8 cellular contexts compared by ENCODE assay signal in genomic region chrX:1658083-1658463, GRCh38. TPM values are rescaled to one million over a fixed set of nuclear protein-coding genes. Genes with fewer than 3 reads are reported as not detected.
DNase-seq lines count a peak whose midpoint lies in the region.

No MANE protein-coding gene starts in this region.

- DNase-seq in activated naive CD4-positive, alpha-beta T cell treated with Interleukin-2 at 50 U/mL for 16 hours = peak; percentile 4
- no peak for DNase-seq in activated naive CD4-positive, alpha-beta T cell treated with anti-CD3 and anti-CD28 coated beads, Interleukin-2, amount 50 U/mL, for 16 hours
- DNase-seq in NCI-H1694 (lab: John Stamatoyannopoulos, UW) = peak; percentile 28
- no peak for DNase-seq in effector memory CD4-positive, alpha-beta T cell
- no peak for DNase-seq in NCI-H2227 (lab: John Stamatoyannopoulos, UW; ENCODE audit: unreplicated experiment)
- DNase-seq in iPS-NIHi11 (ENCODE audit: low spot score) = no peak
- DNase-seq in Ammon's horn (ENCODE audit: low spot score) = no peak

- no peaks in the 10 kb centered on the region for H3K27me3 ChIP-seq in effector memory CD4-positive, alpha-beta T cell (replicated peaks; ENCODE audit: control insufficient read depth, insufficient read depth, low read length, poor library complexity, severe bottlenecking)
- H3K27me3 ChIP-seq in thymus (ENCODE audit: control insufficient read depth, insufficient read depth) = no peaks in the 10 kb centered on the region

- peak overlapping the region; percentile 43 for H3K4me3 ChIP-seq in effector memory CD4-positive, alpha-beta T cell (ENCODE audit: insufficient read depth, low read depth, low read length, poor library complexity, severe bottlenecking)
- peak overlapping the region; percentile 45 for H3K4me3 ChIP-seq in thymus (ENCODE audit: low read length)

- H3K27ac ChIP-seq in effector memory CD4-positive, alpha-beta T cell (ENCODE audit: insufficient read depth, low read length, poor library complexity, severe bottlenecking) = peak overlapping the region; percentile 76
- no peak overlapping the region for H3K27ac ChIP-seq in thymus (ENCODE audit: low read depth)

- WGBS in thymus = 72% methylated on average over 13 of the region's 13 CpGs

- no peaks in the 10 kb centered on the region for H3K9me3 ChIP-seq in effector memory CD4-positive, alpha-beta T cell (ENCODE audit: control insufficient read depth, low read length)
- H3K9me3 ChIP-seq in thymus (ENCODE audit: control insufficient read depth) = no peaks in the 10 kb centered on the region

- H3K36me3 ChIP-seq in effector memory CD4-positive, alpha-beta T cell (ENCODE audit: control insufficient read depth, insufficient read depth, low read length) = no peaks in the 10 kb centered on the region
- H3K36me3 ChIP-seq in thymus (ENCODE audit: control insufficient read depth, insufficient read depth) = no peaks in the 10 kb centered on the region

- H3K4me1 ChIP-seq in effector memory CD4-positive, alpha-beta T cell (ENCODE audit: control insufficient read depth, insufficient read depth, low read length, poor library complexity, severe bottlenecking) = peaks cover 11% of the 10 kb centered on the region
- H3K4me1 ChIP-seq in thymus (ENCODE audit: control insufficient read depth, insufficient read depth, low read length) = peaks cover 2% of the 10 kb centered on the region

RNA-seq across cellular contexts. Expression of gene ASMT, which starts 43.2 kb away (rescaled TPM):
- 0.46 TPM for polyA plus RNA-seq in thymus

Comparison
In these comparisons a context has a peak if more than half of its experiments do, and no peak if none do; other contexts are left out.
1. DNase-seq: peak in activated naive CD4-positive, alpha-beta T cell treated with Interleukin-2 at 50 U/mL for 16 hours (single experiment) and NCI-H1694 (single experiment); none in activated naive CD4-positive, alpha-beta T cell treated with anti-CD3 and anti-CD28 coated beads, Interleukin-2, amount 50 U/mL, for 16 hours (single experiment), effector memory CD4-positive, alpha-beta T cell (0 of 3), NCI-H2227 (single experiment), iPS-NIHi11 (single experiment) and Ammon's horn (single experiment).